Comparison of ENCODE assay signal across 22 cellular contexts in genomic region chr3:173737167-173737808, GRCh38.
"Had no signal": no experiment of that assay in that cellular context is flagged by ENCODE, and none has a peak within 500 bp of the region (broad histone marks: within the 10 kb centered on the region; RNA-seq: fewer than 3 reads in every experiment).

No MANE protein-coding gene starts in this region.

- ATAC-seq: activated CD8-positive, alpha-beta T cell treated with anti-CD3 and anti-CD28 coated beads, Interleukin-2, amount 10 ng/mL, durations not matched to agents 7 days and 5 days; body of pancreas; sciatic nerve had no signal

- H3K36me3 Mint-ChIP-seq: activated naive CD4-positive, alpha-beta T cell treated with anti-CD3 and anti-CD28 coated beads, Interleukin-2, amount 50 U/mL, for 24 hours had no signal

- H3K27me3 ChIP-seq: adrenal gland, body of pancreas, spleen, thyroid gland had no signal

- DNase-seq: activated B cell treated with CpG ODN at 0.5 μM for 24 hours; activated CD4-positive, alpha-beta T cell treated with anti-CD3 and anti-CD28 coated beads for 48 hours; activated CD8-positive, alpha-beta memory T cell treated with anti-CD3 and anti-CD28 coated beads, Interleukin-2, amount 50 U/mL, for 4 hours; activated CD8-positive, alpha-beta T cell treated with anti-CD3 and anti-CD28 coated beads, Interleukin-2, amount 10 ng/mL, durations not matched to agents 7 days and 5 days; activated effector memory CD4-positive, alpha-beta T cell treated with anti-CD3 and anti-CD28 coated beads, Interleukin-2, amount 50 U/mL, for 16 hours; activated T-cell treated with anti-CD3 and anti-CD28 coated beads, Interleukin-2, amount 50 U/mL, for 48 hours; adrenal gland; body of pancreas; effector CD4-positive, alpha-beta T cell; foreskin fibroblast; glutamatergic neuron; hypothalamus; kidney glomerular epithelial cell; mesendoderm; nucleus accumbens; spleen; thyroid gland had no signal

- H3K4me3 Mint-ChIP-seq: activated B cell treated with CpG ODN at 0.5 μM for 24 hours; activated CD8-positive, alpha-beta T cell treated with anti-CD3 and anti-CD28 coated beads, Interleukin-2, amount 10 ng/mL, durations not matched to agents 7 days and 5 days; activated naive CD4-positive, alpha-beta T cell treated with anti-CD3 and anti-CD28 coated beads, Interleukin-2, amount 50 U/mL, for 24 hours; central memory CD8-positive, alpha-beta T cell; nephron had no signal

- H3K27me3 Mint-ChIP-seq: activated B cell treated with CpG ODN at 0.5 μM for 24 hours; activated naive CD4-positive, alpha-beta T cell treated with anti-CD3 and anti-CD28 coated beads, Interleukin-2, amount 50 U/mL, for 24 hours; central memory CD8-positive, alpha-beta T cell had no signal

- H3K9me3 Mint-ChIP-seq: activated B cell treated with CpG ODN at 0.5 μM for 24 hours, nephron had no signal

- H3K27ac ChIP-seq: adrenal gland, body of pancreas, coronary artery, spleen, thyroid gland had no signal

- H3K4me1 ChIP-seq: adrenal gland, body of pancreas, spleen, thyroid gland had no signal

- H3K4me1 Mint-ChIP-seq: activated B cell treated with CpG ODN at 0.5 μM for 24 hours; activated naive CD4-positive, alpha-beta T cell treated with anti-CD3 and anti-CD28 coated beads, Interleukin-2, amount 50 U/mL, for 24 hours; central memory CD8-positive, alpha-beta T cell had no signal

- H3K27ac Mint-ChIP-seq: activated B cell treated with CpG ODN at 0.5 μM for 24 hours; activated CD8-positive, alpha-beta T cell treated with anti-CD3 and anti-CD28 coated beads, Interleukin-2, amount 10 ng/mL, durations not matched to agents 7 days and 5 days; activated naive CD4-positive, alpha-beta T cell treated with anti-CD3 and anti-CD28 coated beads, Interleukin-2, amount 50 U/mL, for 24 hours; nephron had no signal
